In the genomic region with DNA sequence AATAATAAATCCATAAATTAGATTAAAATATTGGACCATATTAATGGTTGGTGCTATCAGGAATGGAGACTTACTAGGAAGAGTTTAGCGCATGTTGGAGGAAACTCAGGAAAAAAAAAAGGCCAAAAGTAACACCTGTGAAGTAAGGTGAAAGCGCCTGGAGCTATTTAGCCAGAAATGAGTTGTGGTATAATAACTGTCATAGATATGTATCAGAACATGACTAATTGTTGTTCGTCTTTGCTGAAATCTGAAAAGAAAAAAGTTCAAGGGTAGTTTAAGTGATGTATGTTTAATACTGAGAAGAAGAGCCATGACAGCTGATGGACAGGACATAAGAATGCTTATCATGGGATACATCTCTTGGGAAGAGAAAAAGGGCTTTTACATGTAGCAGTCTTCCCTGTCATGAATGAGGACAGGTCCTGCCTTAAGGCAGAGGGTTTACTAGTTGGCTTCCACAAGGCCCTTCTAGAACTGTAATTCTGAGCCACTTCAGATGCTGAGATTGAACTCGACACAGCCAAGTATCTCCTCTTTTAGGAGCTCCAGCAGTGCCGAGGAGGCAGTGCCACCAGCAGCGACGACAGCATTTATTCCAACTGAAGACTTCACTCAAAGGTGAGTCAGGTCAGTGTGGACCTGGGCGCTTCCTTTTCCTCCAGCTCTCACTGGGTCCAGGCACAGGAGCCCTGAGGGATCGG, we compare ENCODE assay signal across 1 cellular context.
TF ChIP-seq lines count a peak whose summit lies in the region.

No MANE protein-coding gene starts in this region.

TF ChIP-seq in GM23338, 12 proteins besides CTCF, POLR2A, EP300 and RAD21 (continued from another document):
- TF ChIP-seq, protein P1, sequence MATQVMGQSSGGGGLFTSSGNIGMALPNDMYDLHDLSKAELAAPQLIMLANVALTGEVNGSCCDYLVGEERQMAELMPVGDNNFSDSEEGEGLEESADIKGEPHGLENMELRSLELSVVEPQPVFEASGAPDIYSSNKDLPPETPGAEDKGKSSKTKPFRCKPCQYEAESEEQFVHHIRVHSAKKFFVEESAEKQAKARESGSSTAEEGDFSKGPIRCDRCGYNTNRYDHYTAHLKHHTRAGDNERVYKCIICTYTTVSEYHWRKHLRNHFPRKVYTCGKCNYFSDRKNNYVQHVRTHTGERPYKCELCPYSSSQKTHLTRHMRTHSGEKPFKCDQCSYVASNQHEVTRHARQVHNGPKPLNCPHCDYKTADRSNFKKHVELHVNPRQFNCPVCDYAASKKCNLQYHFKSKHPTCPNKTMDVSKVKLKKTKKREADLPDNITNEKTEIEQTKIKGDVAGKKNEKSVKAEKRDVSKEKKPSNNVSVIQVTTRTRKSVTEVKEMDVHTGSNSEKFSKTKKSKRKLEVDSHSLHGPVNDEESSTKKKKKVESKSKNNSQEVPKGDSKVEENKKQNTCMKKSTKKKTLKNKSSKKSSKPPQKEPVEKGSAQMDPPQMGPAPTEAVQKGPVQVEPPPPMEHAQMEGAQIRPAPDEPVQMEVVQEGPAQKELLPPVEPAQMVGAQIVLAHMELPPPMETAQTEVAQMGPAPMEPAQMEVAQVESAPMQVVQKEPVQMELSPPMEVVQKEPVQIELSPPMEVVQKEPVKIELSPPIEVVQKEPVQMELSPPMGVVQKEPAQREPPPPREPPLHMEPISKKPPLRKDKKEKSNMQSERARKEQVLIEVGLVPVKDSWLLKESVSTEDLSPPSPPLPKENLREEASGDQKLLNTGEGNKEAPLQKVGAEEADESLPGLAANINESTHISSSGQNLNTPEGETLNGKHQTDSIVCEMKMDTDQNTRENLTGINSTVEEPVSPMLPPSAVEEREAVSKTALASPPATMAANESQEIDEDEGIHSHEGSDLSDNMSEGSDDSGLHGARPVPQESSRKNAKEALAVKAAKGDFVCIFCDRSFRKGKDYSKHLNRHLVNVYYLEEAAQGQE (IDR thresholded peaks at IDR 0.05; ENCODE audit: unreplicated experiment): no peak
- TF ChIP-seq ZNF114 (CRISPR knock-in tag; IDR thresholded peaks at IDR 0.05) (no peak), EZH2phosphoT487 (IDR thresholded peaks at IDR 0.05; ENCODE audit: unreplicated experiment) (no peak), CREB1 (CRISPR knock-in tag; IDR thresholded peaks at IDR 0.05; ENCODE audit: low read depth) (no peak), ZNF462 (CRISPR knock-in tag; IDR thresholded peaks at IDR 0.05) (no peak)
